Comparison of ENCODE assay signal across 8 cellular contexts in the genomic region with DNA sequence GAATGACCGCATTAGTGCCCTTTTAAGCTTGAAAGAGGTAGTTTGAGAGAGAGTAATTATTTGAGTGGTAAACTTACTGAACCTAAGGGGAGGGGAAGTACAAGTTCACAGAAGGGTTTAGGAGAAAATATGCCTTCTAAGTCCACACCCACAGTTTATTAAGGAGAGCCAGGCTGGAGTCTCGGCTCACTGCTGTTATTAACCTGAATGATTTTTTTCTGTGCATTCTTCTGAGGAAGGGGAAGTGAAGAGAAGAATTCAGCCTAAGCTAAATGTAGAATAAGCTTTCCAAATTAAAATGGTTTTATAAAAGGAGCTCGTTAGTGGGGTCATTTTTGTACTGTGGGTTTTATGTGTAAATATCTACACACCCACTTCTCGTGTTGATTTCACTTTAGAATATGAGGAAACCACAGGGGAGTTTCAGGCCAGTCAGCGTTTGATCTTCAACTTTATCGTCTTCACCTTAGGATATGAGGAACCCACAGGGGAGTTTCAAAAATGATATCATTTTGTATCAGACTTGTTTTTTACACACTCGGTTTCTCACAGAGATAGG. TPM values are rescaled to one million over a fixed set of nuclear protein-coding genes. Genes with fewer than 3 reads are reported as not detected.
DNase-seq lines count a peak whose midpoint lies in the region; ATAC-seq, FAIRE-seq and TF ChIP-seq lines count a peak whose summit lies in the region.

No MANE protein-coding gene starts in this region.

- WGBS in A549 (ENCODE audit: missing lambda C conversion rate), result 2% methylated on average over 7 of the region's 7 CpGs

- TF ChIP-seq POLR2A in A549 (IDR thresholded peaks at IDR 0.05; ENCODE audit: low read length) (no peak), gastrocnemius medialis (IDR thresholded peaks at IDR 0.05) (no peak)

- no peaks in the 10 kb centered on the region for H3K9me3 Mint-ChIP-seq in activated CD8-positive, alpha-beta T cell treated with anti-CD3 and anti-CD28 coated beads for 36 hours

- H3K4me3 ChIP-seq in A549 (peak overlapping the region; percentile 65), fibroblast of mammary gland (ENCODE audit: control insufficient read depth, low read depth, low read length) (peak overlapping the region; percentile 87), gastrocnemius medialis (peak overlapping the region; percentile 69 to 86 (median 79))

- POLR2A ChIA-PET in A549 (lab: Yijun Ruan, JAX), result interaction anchor here (0.5 to 1.7 kb wide), 4 partner anchors 10 to 175 kb away, joined by 3 to 12 read pairs (median 5); a partner anchor contains a TSS
- POLR2A ChIA-PET in activated CD8-positive, alpha-beta T cell treated with anti-CD3 and anti-CD28 coated beads for 36 hours (lab: Charles Lee), result interaction anchor here (1.0 to 4.0 kb wide), 7 partner anchors 22 to 270 kb away, joined by 3 to 39 read pairs (median 9); a partner anchor contains a TSS

- peak overlapping the region; percentile 84 for H3K4me3 Mint-ChIP-seq in activated CD8-positive, alpha-beta T cell treated with anti-CD3 and anti-CD28 coated beads for 36 hours

- peaks cover 17% of the 10 kb centered on the region for H3K4me1 ChIP-seq in A549
- H3K4me1 ChIP-seq in gastrocnemius medialis, result peaks cover 49 to 64% of the 10 kb centered on the region in 2 donors

- H3K27ac ChIP-seq in A549 (peak overlapping the region; percentile 80 to 96), gastrocnemius medialis (peak overlapping the region; percentile 92 to 99 (median 96))

- peaks cover 0 to 28% of the 10 kb centered on the region in 2 donors for H3K36me3 ChIP-seq in gastrocnemius medialis

- peak overlapping the region; percentile 91 for H3K4me2 ChIP-seq in A549

- intact Hi-C loops in activated CD8-positive, alpha-beta T cell treated with anti-CD3 and anti-CD28 coated beads for 36 hours (cut with micrococcal nuclease), result loop anchor here (1.0 kb wide), 1 partner anchor 61 kb away; no protein-coding TSS in a partner anchor
- intact Hi-C loops in gastrocnemius medialis (cut with DNase I; ENCODE audit: low total_unique reads), result loop anchor here (10.0 kb wide), 2 partner anchors 166 to 766 kb away; a partner anchor contains a TSS

- DNase-seq in A549 (ENCODE audit: low read depth in 1 of 2, low spot score in 1 of 2) (no peak), KG1 (lab: John Stamatoyannopoulos, UW) (peak; percentile 41), fibroblast of mammary gland (ENCODE audit: low read depth) (no peak), gastrocnemius medialis (no peak), NCI-H2107 (lab: John Stamatoyannopoulos, UW) (no peak), midbrain (lab: John Stamatoyannopoulos, UW) (no peak)
- peak; percentile 80 for DNase-seq in activated CD8-positive, alpha-beta T cell treated with anti-CD3 and anti-CD28 coated beads for 36 hours

- CTCF ChIA-PET in A549 (lab: Yijun Ruan, JAX), result interaction anchor here (0.6 to 2.4 kb wide), 8 partner anchors 11 to 280 kb away, joined by 3 to 6 read pairs (median 3); no protein-coding TSS in a partner anchor
- CTCF ChIA-PET in activated CD8-positive, alpha-beta T cell treated with anti-CD3 and anti-CD28 coated beads for 36 hours (lab: Charles Lee), result interaction anchor here (0.9 to 2.5 kb wide), 8 partner anchors 19 to 271 kb away, joined by 3 to 10 read pairs (median 4); a partner anchor contains a TSS

- no peaks in the 10 kb centered on the region for H3K27me3 ChIP-seq in gastrocnemius medialis

- no peak for FAIRE-seq in A549 (lab: Jason Lieb, UNC)

- no peak for ATAC-seq in A549
- ATAC-seq in activated CD8-positive, alpha-beta T cell treated with anti-CD3 and anti-CD28 coated beads for 36 hours, result peak; percentile 8
- no peak for ATAC-seq in gastrocnemius medialis
- ATAC-seq in HG03378 (IDR thresholded peaks at IDR 0.05; ENCODE audit: unreplicated experiment), result no peak

- in situ Hi-C loops in gastrocnemius medialis (cut with MboI; ENCODE audit: low sequenced_read_pairs in 4 of 4), result loop anchor here in 2 of 4 donors (25.0 kb wide), 1 partner anchor 274 kb away; a partner anchor contains a TSS

- H3K27me3 Mint-ChIP-seq in activated CD8-positive, alpha-beta T cell treated with anti-CD3 and anti-CD28 coated beads for 36 hours, result no peaks in the 10 kb centered on the region

- H3K9me3 ChIP-seq in A549, result no peaks in the 10 kb centered on the region
- H3K9me3 ChIP-seq in gastrocnemius medialis, result no peaks in the 10 kb centered on the region

- H3K4me1 Mint-ChIP-seq in activated CD8-positive, alpha-beta T cell treated with anti-CD3 and anti-CD28 coated beads for 36 hours (ENCODE audit: low read depth), result peaks cover 40% of the 10 kb centered on the region

- no peak for TF ChIP-seq EP300 in A549 (IDR thresholded peaks at IDR 0.05)

- peak overlapping the region; percentile 92 for H3K27ac Mint-ChIP-seq in activated CD8-positive, alpha-beta T cell treated with anti-CD3 and anti-CD28 coated beads for 36 hours

- peaks cover 27% of the 10 kb centered on the region for H3K36me3 Mint-ChIP-seq in activated CD8-positive, alpha-beta T cell treated with anti-CD3 and anti-CD28 coated beads for 36 hours (ENCODE audit: low read depth)

- no peak for TF ChIP-seq CTCF in A549 (IDR thresholded peaks at IDR 0.05)
- no peak for TF ChIP-seq CTCF in activated CD8-positive, alpha-beta T cell treated with anti-CD3 and anti-CD28 coated beads for 36 hours (IDR thresholded peaks at IDR 0.05)
- no peak for TF ChIP-seq CTCF in fibroblast of mammary gland (conservative IDR thresholded peaks at IDR 0.05; ENCODE audit: control insufficient read depth, insufficient read depth, low read depth, low read length)
- TF ChIP-seq CTCF in gastrocnemius medialis (IDR thresholded peaks at IDR 0.05 in 4 of 5, conservative IDR thresholded peaks at IDR 0.05 in 1 of 5), result no peak

- no peak for TF ChIP-seq RAD21 in A549 (conservative IDR thresholded peaks at IDR 0.05 in 1 of 2, IDR thresholded peaks at IDR 0.05 in 1 of 2)

TF ChIP-seq in A549, 52 proteins besides CTCF, POLR2A, EP300 and RAD21:
- no peak for TF ChIP-seq RFX5 (IDR thresholded peaks at IDR 0.05)
- TF ChIP-seq ESRRA (IDR thresholded peaks at IDR 0.05; ENCODE audit: borderline replicate concordance, low read length), result no peak
- TF ChIP-seq HDAC2 (IDR thresholded peaks at IDR 0.05), result no peak
- TF ChIP-seq, protein P1, sequence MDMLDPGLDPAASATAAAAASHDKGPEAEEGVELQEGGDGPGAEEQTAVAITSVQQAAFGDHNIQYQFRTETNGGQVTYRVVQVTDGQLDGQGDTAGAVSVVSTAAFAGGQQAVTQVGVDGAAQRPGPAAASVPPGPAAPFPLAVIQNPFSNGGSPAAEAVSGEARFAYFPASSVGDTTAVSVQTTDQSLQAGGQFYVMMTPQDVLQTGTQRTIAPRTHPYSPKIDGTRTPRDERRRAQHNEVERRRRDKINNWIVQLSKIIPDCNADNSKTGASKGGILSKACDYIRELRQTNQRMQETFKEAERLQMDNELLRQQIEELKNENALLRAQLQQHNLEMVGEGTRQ (IDR thresholded peaks at IDR 0.05), result no peak
- TF ChIP-seq TFCP2L1 (CRISPR knock-in tag; IDR thresholded peaks at IDR 0.05), result no peak
- TF ChIP-seq NPAS2 (CRISPR knock-in tag; IDR thresholded peaks at IDR 0.05; ENCODE audit: borderline replicate concordance), result no peak
- no peak for TF ChIP-seq ZC3H11A (IDR thresholded peaks at IDR 0.05)
- no peak for TF ChIP-seq CHD2 (IDR thresholded peaks at IDR 0.05; ENCODE audit: low read length, partially characterized antibody)
- TF ChIP-seq PHF8 (IDR thresholded peaks at IDR 0.05; ENCODE audit: borderline replicate concordance, low read depth), result no peak
- no peak for TF ChIP-seq CBX8 (IDR thresholded peaks at IDR 0.05)
- TF ChIP-seq RNF2 (IDR thresholded peaks at IDR 0.05; ENCODE audit: borderline replicate concordance, low read depth), result no peak
- no peak for TF ChIP-seq BHLHE40 (IDR thresholded peaks at IDR 0.05; ENCODE audit: low read depth, low read length)
- no peak for TF ChIP-seq HOXA7 (CRISPR knock-in tag; IDR thresholded peaks at IDR 0.05)

RNA-seq across cellular contexts. Expression of a gene that starts 1.5 kb away (rescaled TPM):
- polyA plus RNA-seq in A549 (2011; rRNA removed), result 4.2 and 5.1 TPM in 2 replicates
- polyA plus RNA-seq in A549 (2012; cell fraction: cytosol; rRNA removed), result 3.7 and 4.0 TPM in 2 replicates
- polyA plus RNA-seq in A549 (2012; cell fraction: nucleus; rRNA removed), result 5.0 and 5.7 TPM in 2 replicates
- 5.5 to 5.9 TPM (median 5.6 TPM) in 3 replicates for polyA plus RNA-seq in A549 (2017; fragmentation: RNase III; extraction: RNeasy Plus Mini Kit Qiagen cat#74134 plus additional on column Dnase treatment)
- 1.8 and 2.1 TPM in 2 replicates for polyA minus RNA-seq in A549 (2011; rRNA and poly(A)+ RNA removed)
- 1 to 10 TPM; 5.8 to 6.1 TPM for total RNA-seq in activated CD8-positive, alpha-beta T cell treated with anti-CD3 and anti-CD28 coated beads for 36 hours
- 10 to 100 TPM; 14.1 to 22.1 (median 21.8) TPM for total RNA-seq in gastrocnemius medialis

RNA-seq across cellular contexts. Expression of a gene that starts 5.1 kb away (rescaled TPM):
- polyA plus RNA-seq in A549 (2011; rRNA removed), result not detected in 2 replicates
- not detected in 2 replicates for polyA plus RNA-seq in A549 (2012; cell fraction: cytosol; rRNA removed)
- polyA plus RNA-seq in A549 (2012; cell fraction: nucleus; rRNA removed), result not detected in 2 replicates
- polyA plus RNA-seq in A549 (2017; fragmentation: RNase III; extraction: RNeasy Plus Mini Kit Qiagen cat#74134 plus additional on column Dnase treatment), result 0.01 TPM in 1 of 3 replicates, not detected in the others
- not detected in 2 replicates for polyA minus RNA-seq in A549 (2011; rRNA and poly(A)+ RNA removed)
- not detected for total RNA-seq in activated CD8-positive, alpha-beta T cell treated with anti-CD3 and anti-CD28 coated beads for 36 hours
- 10 to 100 TPM in 1 of 4 donors, 1 to 10 TPM in 3; 3.9 to 18.5 (median 6.6) TPM for total RNA-seq in gastrocnemius medialis

Comparison
In these comparisons a context has a peak if more than half of its experiments do, and no peak if none do; other contexts are left out.
1. DNase-seq: peak in KG1 (single experiment) and activated CD8-positive, alpha-beta T cell treated with anti-CD3 and anti-CD28 coated beads for 36 hours (single experiment); none in A549 (0 of 2), fibroblast of mammary gland (single experiment), gastrocnemius medialis (0 of 2), NCI-H2107 (single experiment) and midbrain (single experiment).
2. RNA of a gene that starts 5.1 kb away (total RNA-seq): 3.9 to 18.5 TPM in gastrocnemius medialis; not detected in activated CD8-positive, alpha-beta T cell treated with anti-CD3 and anti-CD28 coated beads for 36 hours; every median in the first group is over 4 times any median in the second.
3. Peak in every context shown above with its lines, with median percentiles within 50 percentile points of each other: H3K4me3 ChIP-seq.